In the genomic region with DNA sequence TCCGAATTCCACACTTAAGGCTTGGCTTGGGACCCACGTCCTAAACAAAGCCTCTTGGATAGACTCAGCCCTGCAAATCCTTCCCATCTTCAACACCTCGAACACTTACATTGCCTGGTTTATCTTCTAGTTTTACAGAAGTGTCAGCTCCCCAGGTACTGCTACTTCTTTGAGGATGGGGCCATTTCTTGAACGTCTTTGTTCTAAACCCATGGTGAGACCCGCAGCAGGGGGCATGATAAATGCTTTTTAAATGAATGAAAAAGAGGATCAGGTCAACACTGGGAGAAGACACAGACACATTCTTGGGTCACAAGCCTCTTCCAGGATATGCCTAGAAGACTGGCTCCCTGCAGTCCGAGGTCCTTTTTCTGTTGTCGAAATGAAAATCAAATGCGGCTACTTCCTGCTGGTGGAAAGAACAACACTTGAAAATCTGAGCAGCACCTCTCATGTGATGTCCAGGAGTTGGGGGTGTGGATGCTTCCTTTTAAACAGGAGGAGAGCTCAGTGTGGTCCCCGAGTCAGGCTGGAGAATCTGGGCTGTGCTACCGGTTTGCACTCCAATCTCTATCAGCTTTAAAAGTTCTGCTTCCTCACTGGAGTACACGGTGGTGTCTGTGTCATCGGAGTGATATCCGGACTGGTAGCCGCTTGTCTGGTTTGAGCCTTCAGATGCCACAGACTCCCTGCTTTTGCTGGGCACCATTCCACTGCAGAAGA, we compare ENCODE assay signal across 1 cellular context.
TF ChIP-seq lines count a peak whose summit lies in the region.

No MANE protein-coding gene starts in this region.

TF ChIP-seq in H1, 55 proteins besides CTCF, POLR2A, EP300 and RAD21 (continued from another document):
- TF ChIP-seq USF2 (IDR thresholded peaks at IDR 0.05; ENCODE audit: low read length) = no peak
- no peak for TF ChIP-seq GABPA (IDR thresholded peaks at IDR 0.05; ENCODE audit: borderline replicate concordance, insufficient read depth, low read length)
- no peak for TF ChIP-seq POU5F1 (IDR thresholded peaks at IDR 0.05; ENCODE audit: low read depth, low read length)
- TF ChIP-seq EGR1 (IDR thresholded peaks at IDR 0.05; ENCODE audit: borderline replicate concordance, low read depth, low read length) = no peak
- no peak for TF ChIP-seq CHD1 (IDR thresholded peaks at IDR 0.05; ENCODE audit: low read depth, low read length)
- TF ChIP-seq CREB1 (IDR thresholded peaks at IDR 0.05) = no peak
- no peak for TF ChIP-seq TCF12 (IDR thresholded peaks at IDR 0.05; ENCODE audit: low read depth, low read length)
- TF ChIP-seq, protein P1, sequence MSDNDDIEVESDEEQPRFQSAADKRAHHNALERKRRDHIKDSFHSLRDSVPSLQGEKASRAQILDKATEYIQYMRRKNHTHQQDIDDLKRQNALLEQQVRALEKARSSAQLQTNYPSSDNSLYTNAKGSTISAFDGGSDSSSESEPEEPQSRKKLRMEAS (IDR thresholded peaks at IDR 0.05) = no peak
- TF ChIP-seq ASH2L (IDR thresholded peaks at IDR 0.05; ENCODE audit: low read length) = no peak
- no peak for TF ChIP-seq KDM4A (IDR thresholded peaks at IDR 0.05; ENCODE audit: low read depth, low read length, severe bottlenecking)
- no peak for TF ChIP-seq JUN (IDR thresholded peaks at IDR 0.05; ENCODE audit: low read depth, low read length)
- TF ChIP-seq NANOG (IDR thresholded peaks at IDR 0.05; ENCODE audit: insufficient read depth, low read depth, low read length, poor library complexity, severe bottlenecking) = no peak
- TF ChIP-seq SP1 (IDR thresholded peaks at IDR 0.05; ENCODE audit: low read depth, low read length) = no peak
- no peak for TF ChIP-seq ATF3 (IDR thresholded peaks at IDR 0.05; ENCODE audit: insufficient read depth, low read depth, low read length)
- no peak for TF ChIP-seq MAFK (IDR thresholded peaks at IDR 0.05; ENCODE audit: low read depth, low read length)
